ENCODE assay signal across 1 cellular context in genomic region chr17:64496786-64497564, GRCh38.
A peak's percentile ranks its signal among the peaks of the same experiment; 100 is the strongest.
TF ChIP-seq lines count a peak whose summit lies in the region.

POLG2 (minus strand) TSS chr17:64497054; CDS start chr17:64496968, 86 bp downstream.

TF ChIP-seq in HepG2, 621 proteins besides CTCF, POLR2A, EP300 and RAD21 (continued from another document and continues in another):
- TF ChIP-seq LCORL (IDR thresholded peaks at IDR 0.05) (no peak), LCORL (CRISPR knock-in tag; IDR thresholded peaks at IDR 0.05) (peak; percentile 41; the same call in 1 of the 2 replicates), BCLAF1 (IDR thresholded peaks at IDR 0.05) (no peak), ARNT (IDR thresholded peaks at IDR 0.05) (no peak), ZNF891 (CRISPR knock-in tag; IDR thresholded peaks at IDR 0.05) (peak; percentile 99), KDM2A (CRISPR knock-in tag; IDR thresholded peaks at IDR 0.05; ENCODE audit: borderline replicate concordance, low read depth) (peak; percentile 100), ZNF788 (CRISPR knock-in tag; IDR thresholded peaks at IDR 0.05; ENCODE audit: borderline replicate concordance) (peak; percentile 83; the same call in 1 of the 2 replicates), ZNF629 (CRISPR knock-in tag; conservative IDR thresholded peaks at IDR 0.05) (no peak), SP1 (IDR thresholded peaks at IDR 0.05) (no peak), SP1 (CRISPR knock-in tag; IDR thresholded peaks at IDR 0.05) (peak; percentile 90), IKZF4 (CRISPR knock-in tag; IDR thresholded peaks at IDR 0.05; ENCODE audit: borderline replicate concordance, low read depth, not compliant biosample characterization) (peak; percentile 41), GPN1 (CRISPR knock-in tag; IDR thresholded peaks at IDR 0.05; ENCODE audit: borderline replicate concordance) (peak; percentile 54; the same call in 1 of the 2 replicates), ZNF879 (CRISPR knock-in tag; IDR thresholded peaks at IDR 0.05) (no peak), ELF4 (CRISPR knock-in tag; IDR thresholded peaks at IDR 0.05; ENCODE audit: borderline replicate concordance) (no peak), ZNF841 (CRISPR knock-in tag; IDR thresholded peaks at IDR 0.05; ENCODE audit: borderline replicate concordance) (0 out of 2 replicates have a peak, but pooled peaks have one; percentile 78), MEIS2 (CRISPR knock-in tag; IDR thresholded peaks at IDR 0.05) (peak; percentile 35; the same call in 1 of the 2 replicates), PCBP2 (optimal IDR thresholded peaks at IDR 0.05; ENCODE audit: low read depth, low read length, poor library complexity, severe bottlenecking) (no peak), GFI1 (CRISPR knock-in tag; IDR thresholded peaks at IDR 0.05; ENCODE audit: borderline replicate concordance) (peak; percentile 52; the same call in 1 of the 2 replicates), SIX4 (CRISPR knock-in tag; IDR thresholded peaks at IDR 0.05) (peak; percentile 51; the same call in 1 of the 2 replicates), SNAPC5 (CRISPR knock-in tag; IDR thresholded peaks at IDR 0.05; ENCODE audit: borderline replicate concordance) (peak; percentile 74; the same call in 1 of the 2 replicates), TIGD3 (CRISPR knock-in tag; IDR thresholded peaks at IDR 0.05; ENCODE audit: borderline replicate concordance) (no peak), NFATC3 (CRISPR knock-in tag; IDR thresholded peaks at IDR 0.05) (peak; percentile 87; the same call in 1 of the 2 replicates), ZFP91 (CRISPR knock-in tag; IDR thresholded peaks at IDR 0.05; ENCODE audit: borderline replicate concordance) (peak; percentile 96), FOXO4 (CRISPR knock-in tag; conservative IDR thresholded peaks at IDR 0.05) (no peak), SAP130 (CRISPR knock-in tag; IDR thresholded peaks at IDR 0.05; ENCODE audit: low read depth) (peak; percentile 93), SMAD1 (CRISPR knock-in tag; IDR thresholded peaks at IDR 0.05; ENCODE audit: borderline replicate concordance, low read depth) (peak; percentile 88; the same call in 1 of the 2 replicates), ARID3A (IDR thresholded peaks at IDR 0.05; ENCODE audit: low read depth, low read length) (no peak), PHF5A (CRISPR knock-in tag; IDR thresholded peaks at IDR 0.05; ENCODE audit: low read depth, unreplicated experiment) (peak; percentile 78), NR3C1 (CRISPR knock-in tag; IDR thresholded peaks at IDR 0.05) (no peak), PRPF4 (IDR thresholded peaks at IDR 0.05; ENCODE audit: low read depth, low read length, poor library complexity, severe bottlenecking) (no peak), ZFP36L2 (CRISPR knock-in tag; IDR thresholded peaks at IDR 0.05) (peak; percentile 60; the same call in 1 of the 2 replicates), NFE2L2 (IDR thresholded peaks at IDR 0.05; ENCODE audit: low read length) (0 out of 2 replicates have a peak, but pooled peaks have one; percentile 13), SIX1 (CRISPR knock-in tag; IDR thresholded peaks at IDR 0.05; ENCODE audit: borderline replicate concordance) (0 out of 2 replicates have a peak, but pooled peaks have one; percentile 9), ZNF614 (CRISPR knock-in tag; IDR thresholded peaks at IDR 0.05; ENCODE audit: borderline replicate concordance) (no peak), ZNF207 (IDR thresholded peaks at IDR 0.05; ENCODE audit: borderline replicate concordance) (no peak), TAF15 (IDR thresholded peaks at IDR 0.05; ENCODE audit: low read depth, low read length, poor library complexity, severe bottlenecking) (no peak), ZFP36L1 (CRISPR knock-in tag; IDR thresholded peaks at IDR 0.05) (peak; percentile 85; the same call in 1 of the 2 replicates), RCOR2 (CRISPR knock-in tag; IDR thresholded peaks at IDR 0.05) (no peak), ZNF44 (CRISPR knock-in tag; IDR thresholded peaks at IDR 0.05) (no peak; the same call in 1 of the 2 replicates), NCOA2 (CRISPR knock-in tag; IDR thresholded peaks at IDR 0.05) (peak; percentile 25; the same call in 1 of the 2 replicates), TOPORS (CRISPR knock-in tag; IDR thresholded peaks at IDR 0.05) (peak; percentile 94)
- TF ChIP-seq, protein P1, sequence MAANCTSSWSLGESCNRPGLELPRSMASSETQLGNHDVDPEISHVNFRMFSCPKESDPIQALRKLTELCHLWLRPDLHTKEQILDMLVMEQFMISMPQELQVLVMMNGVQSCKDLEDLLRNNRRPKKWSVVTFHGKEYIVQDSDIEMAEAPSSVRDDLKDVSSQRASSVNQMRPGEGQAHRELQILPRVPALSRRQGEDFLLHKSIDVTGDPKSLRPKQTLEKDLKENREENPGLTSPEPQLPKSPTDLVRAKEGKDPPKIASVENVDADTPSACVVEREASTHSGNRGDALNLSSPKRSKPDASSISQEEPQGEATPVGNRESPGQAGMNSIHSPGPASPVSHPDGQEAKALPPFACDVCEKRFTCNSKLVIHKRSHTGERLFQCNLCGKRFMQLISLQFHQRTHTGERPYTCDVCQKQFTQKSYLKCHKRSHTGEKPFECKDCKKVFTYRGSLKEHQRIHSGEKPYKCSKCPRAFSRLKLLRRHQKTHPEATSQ (CRISPR knock-in tag; IDR thresholded peaks at IDR 0.05; ENCODE audit: borderline replicate concordance), result peak; percentile 93
- TF ChIP-seq, protein P2, sequence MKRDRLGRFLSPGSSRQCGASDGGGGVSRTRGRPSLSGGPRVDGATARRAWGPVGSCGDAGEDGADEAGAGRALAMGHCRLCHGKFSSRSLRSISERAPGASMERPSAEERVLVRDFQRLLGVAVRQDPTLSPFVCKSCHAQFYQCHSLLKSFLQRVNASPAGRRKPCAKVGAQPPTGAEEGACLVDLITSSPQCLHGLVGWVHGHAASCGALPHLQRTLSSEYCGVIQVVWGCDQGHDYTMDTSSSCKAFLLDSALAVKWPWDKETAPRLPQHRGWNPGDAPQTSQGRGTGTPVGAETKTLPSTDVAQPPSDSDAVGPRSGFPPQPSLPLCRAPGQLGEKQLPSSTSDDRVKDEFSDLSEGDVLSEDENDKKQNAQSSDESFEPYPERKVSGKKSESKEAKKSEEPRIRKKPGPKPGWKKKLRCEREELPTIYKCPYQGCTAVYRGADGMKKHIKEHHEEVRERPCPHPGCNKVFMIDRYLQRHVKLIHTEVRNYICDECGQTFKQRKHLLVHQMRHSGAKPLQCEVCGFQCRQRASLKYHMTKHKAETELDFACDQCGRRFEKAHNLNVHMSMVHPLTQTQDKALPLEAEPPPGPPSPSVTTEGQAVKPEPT (CRISPR knock-in tag; IDR thresholded peaks at IDR 0.05; ENCODE audit: low read depth), result no peak
- TF ChIP-seq, protein P3, sequence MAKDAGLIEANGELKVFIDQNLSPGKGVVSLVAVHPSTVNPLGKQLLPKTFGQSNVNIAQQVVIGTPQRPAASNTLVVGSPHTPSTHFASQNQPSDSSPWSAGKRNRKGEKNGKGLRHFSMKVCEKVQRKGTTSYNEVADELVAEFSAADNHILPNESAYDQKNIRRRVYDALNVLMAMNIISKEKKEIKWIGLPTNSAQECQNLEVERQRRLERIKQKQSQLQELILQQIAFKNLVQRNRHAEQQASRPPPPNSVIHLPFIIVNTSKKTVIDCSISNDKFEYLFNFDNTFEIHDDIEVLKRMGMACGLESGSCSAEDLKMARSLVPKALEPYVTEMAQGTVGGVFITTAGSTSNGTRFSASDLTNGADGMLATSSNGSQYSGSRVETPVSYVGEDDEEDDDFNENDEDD (CRISPR knock-in tag; IDR thresholded peaks at IDR 0.05; ENCODE audit: borderline replicate concordance), result 0 out of 2 replicates have a peak, but pooled peaks have one; percentile 7
- TF ChIP-seq, protein P4, sequence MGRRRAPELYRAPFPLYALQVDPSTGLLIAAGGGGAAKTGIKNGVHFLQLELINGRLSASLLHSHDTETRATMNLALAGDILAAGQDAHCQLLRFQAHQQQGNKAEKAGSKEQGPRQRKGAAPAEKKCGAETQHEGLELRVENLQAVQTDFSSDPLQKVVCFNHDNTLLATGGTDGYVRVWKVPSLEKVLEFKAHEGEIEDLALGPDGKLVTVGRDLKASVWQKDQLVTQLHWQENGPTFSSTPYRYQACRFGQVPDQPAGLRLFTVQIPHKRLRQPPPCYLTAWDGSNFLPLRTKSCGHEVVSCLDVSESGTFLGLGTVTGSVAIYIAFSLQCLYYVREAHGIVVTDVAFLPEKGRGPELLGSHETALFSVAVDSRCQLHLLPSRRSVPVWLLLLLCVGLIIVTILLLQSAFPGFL (CRISPR knock-in tag; IDR thresholded peaks at IDR 0.05), result no peak
- TF ChIP-seq, protein P5, sequence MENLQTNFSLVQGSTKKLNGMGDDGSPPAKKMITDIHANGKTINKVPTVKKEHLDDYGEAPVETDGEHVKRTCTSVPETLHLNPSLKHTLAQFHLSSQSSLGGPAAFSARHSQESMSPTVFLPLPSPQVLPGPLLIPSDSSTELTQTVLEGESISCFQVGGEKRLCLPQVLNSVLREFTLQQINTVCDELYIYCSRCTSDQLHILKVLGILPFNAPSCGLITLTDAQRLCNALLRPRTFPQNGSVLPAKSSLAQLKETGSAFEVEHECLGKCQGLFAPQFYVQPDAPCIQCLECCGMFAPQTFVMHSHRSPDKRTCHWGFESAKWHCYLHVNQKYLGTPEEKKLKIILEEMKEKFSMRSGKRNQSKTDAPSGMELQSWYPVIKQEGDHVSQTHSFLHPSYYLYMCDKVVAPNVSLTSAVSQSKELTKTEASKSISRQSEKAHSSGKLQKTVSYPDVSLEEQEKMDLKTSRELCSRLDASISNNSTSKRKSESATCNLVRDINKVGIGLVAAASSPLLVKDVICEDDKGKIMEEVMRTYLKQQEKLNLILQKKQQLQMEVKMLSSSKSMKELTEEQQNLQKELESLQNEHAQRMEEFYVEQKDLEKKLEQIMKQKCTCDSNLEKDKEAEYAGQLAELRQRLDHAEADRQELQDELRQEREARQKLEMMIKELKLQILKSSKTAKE (CRISPR knock-in tag; IDR thresholded peaks at IDR 0.05; ENCODE audit: borderline replicate concordance), result peak; percentile 56
